Comparison of ENCODE assay signal across 1 cellular context in genomic region chr9:137223078-137224040, GRCh38.
TF ChIP-seq lines count a peak whose summit lies in the region.

No MANE protein-coding gene starts in this region.

TF ChIP-seq in HepG2, 621 proteins besides CTCF, POLR2A, EP300 and RAD21 (continued from another document and continues in another):
- TF ChIP-seq, protein P1, sequence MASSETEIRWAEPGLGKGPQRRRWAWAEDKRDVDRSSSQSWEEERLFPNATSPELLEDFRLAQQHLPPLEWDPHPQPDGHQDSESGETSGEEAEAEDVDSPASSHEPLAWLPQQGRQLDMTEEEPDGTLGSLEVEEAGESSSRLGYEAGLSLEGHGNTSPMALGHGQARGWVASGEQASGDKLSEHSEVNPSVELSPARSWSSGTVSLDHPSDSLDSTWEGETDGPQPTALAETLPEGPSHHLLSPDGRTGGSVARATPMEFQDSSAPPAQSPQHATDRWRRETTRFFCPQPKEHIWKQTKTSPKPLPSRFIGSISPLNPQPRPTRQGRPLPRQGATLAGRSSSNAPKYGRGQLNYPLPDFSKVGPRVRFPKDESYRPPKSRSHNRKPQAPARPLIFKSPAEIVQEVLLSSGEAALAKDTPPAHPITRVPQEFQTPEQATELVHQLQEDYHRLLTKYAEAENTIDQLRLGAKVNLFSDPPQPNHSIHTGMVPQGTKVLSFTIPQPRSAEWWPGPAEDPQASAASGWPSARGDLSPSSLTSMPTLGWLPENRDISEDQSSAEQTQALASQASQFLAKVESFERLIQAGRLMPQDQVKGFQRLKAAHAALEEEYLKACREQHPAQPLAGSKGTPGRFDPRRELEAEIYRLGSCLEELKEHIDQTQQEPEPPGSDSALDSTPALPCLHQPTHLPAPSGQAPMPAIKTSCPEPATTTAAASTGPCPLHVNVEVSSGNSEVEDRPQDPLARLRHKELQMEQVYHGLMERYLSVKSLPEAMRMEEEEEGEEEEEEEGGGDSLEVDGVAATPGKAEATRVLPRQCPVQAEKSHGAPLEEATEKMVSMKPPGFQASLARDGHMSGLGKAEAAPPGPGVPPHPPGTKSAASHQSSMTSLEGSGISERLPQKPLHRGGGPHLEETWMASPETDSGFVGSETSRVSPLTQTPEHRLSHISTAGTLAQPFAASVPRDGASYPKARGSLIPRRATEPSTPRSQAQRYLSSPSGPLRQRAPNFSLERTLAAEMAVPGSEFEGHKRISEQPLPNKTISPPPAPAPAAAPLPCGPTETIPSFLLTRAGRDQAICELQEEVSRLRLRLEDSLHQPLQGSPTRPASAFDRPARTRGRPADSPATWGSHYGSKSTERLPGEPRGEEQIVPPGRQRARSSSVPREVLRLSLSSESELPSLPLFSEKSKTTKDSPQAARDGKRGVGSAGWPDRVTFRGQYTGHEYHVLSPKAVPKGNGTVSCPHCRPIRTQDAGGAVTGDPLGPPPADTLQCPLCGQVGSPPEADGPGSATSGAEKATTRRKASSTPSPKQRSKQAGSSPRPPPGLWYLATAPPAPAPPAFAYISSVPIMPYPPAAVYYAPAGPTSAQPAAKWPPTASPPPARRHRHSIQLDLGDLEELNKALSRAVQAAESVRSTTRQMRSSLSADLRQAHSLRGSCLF (CRISPR knock-in tag; IDR thresholded peaks at IDR 0.05; ENCODE audit: borderline replicate concordance): no peak
- TF ChIP-seq NFYC (CRISPR knock-in tag; IDR thresholded peaks at IDR 0.05) (peak; percentile 68; the same call in 1 of the 2 replicates), ZNF264 (CRISPR knock-in tag; IDR thresholded peaks at IDR 0.05) (no peak), ZNF776 (CRISPR knock-in tag; IDR thresholded peaks at IDR 0.05) (no peak), ZNF292 (CRISPR knock-in tag; IDR thresholded peaks at IDR 0.05; ENCODE audit: borderline replicate concordance, low read depth) (no peak), ZMYM4 (CRISPR knock-in tag; IDR thresholded peaks at IDR 0.05) (0 out of 2 replicates have a peak, but pooled peaks have one; percentile 6), ZNF501 (CRISPR knock-in tag; IDR thresholded peaks at IDR 0.05) (no peak), NR2F1 (CRISPR knock-in tag; IDR thresholded peaks at IDR 0.05) (no peak), ZNF619 (CRISPR knock-in tag; IDR thresholded peaks at IDR 0.05) (no peak; the same call in 1 of the 2 replicates), HINFP (CRISPR knock-in tag; IDR thresholded peaks at IDR 0.05; ENCODE audit: low read depth) (no peak; the same call in 1 of the 2 replicates), ZBED4 (CRISPR knock-in tag; IDR thresholded peaks at IDR 0.05; ENCODE audit: borderline replicate concordance) (no peak), SP5 (CRISPR knock-in tag; IDR thresholded peaks at IDR 0.05; ENCODE audit: borderline replicate concordance, low read depth) (no peak), ZNF761 (CRISPR knock-in tag; conservative IDR thresholded peaks at IDR 0.05) (no peak), ZNF567 (CRISPR knock-in tag; IDR thresholded peaks at IDR 0.05; ENCODE audit: borderline replicate concordance) (0 out of 2 replicates have a peak, but pooled peaks have one; percentile 18), TBP (CRISPR knock-in tag; IDR thresholded peaks at IDR 0.05) (no peak), SALL1 (CRISPR knock-in tag; IDR thresholded peaks at IDR 0.05) (peak; percentile 46), TAF15 (IDR thresholded peaks at IDR 0.05; ENCODE audit: low read depth, low read length, poor library complexity, severe bottlenecking) (peak; percentile 38), HCFC1 (IDR thresholded peaks at IDR 0.05; ENCODE audit: low read depth, low read length) (peak; percentile 37), ZSCAN31 (CRISPR knock-in tag; IDR thresholded peaks at IDR 0.05; ENCODE audit: low read depth) (peak; percentile 60; the same call in 1 of the 2 replicates), ZBTB25 (CRISPR knock-in tag; IDR thresholded peaks at IDR 0.05) (peak; percentile 37; the same call in 1 of the 2 replicates), TCF7 (IDR thresholded peaks at IDR 0.05; ENCODE audit: low read depth) (no peak), LCORL (IDR thresholded peaks at IDR 0.05) (no peak), LCORL (CRISPR knock-in tag; IDR thresholded peaks at IDR 0.05) (peak; percentile 58; the same call in 1 of the 2 replicates), SYNCRIP (IDR thresholded peaks at IDR 0.05; ENCODE audit: insufficient read depth, low read depth, low read length) (no peak), USF2 (IDR thresholded peaks at IDR 0.05; ENCODE audit: low read depth, low read length) (no peak), USF2 (CRISPR knock-in tag; IDR thresholded peaks at IDR 0.05; ENCODE audit: borderline replicate concordance) (no peak), MAZ (IDR thresholded peaks at IDR 0.05; ENCODE audit: borderline replicate concordance, low read depth, low read length) (0 out of 2 replicates have a peak, but pooled peaks have one; percentile 43), MAZ (CRISPR knock-in tag; IDR thresholded peaks at IDR 0.05; ENCODE audit: low read depth) (peak; percentile 67), HDAC6 (IDR thresholded peaks at IDR 0.05; ENCODE audit: low read depth, low read length) (no peak), NFIC (IDR thresholded peaks at IDR 0.05; ENCODE audit: low read length) (no peak), PBX3 (CRISPR knock-in tag; IDR thresholded peaks at IDR 0.05; ENCODE audit: borderline replicate concordance) (no peak), ESRRA (CRISPR knock-in tag; IDR thresholded peaks at IDR 0.05; ENCODE audit: low read depth) (0 out of 2 replicates have a peak, but pooled peaks have one; percentile 44), NRL (CRISPR knock-in tag; IDR thresholded peaks at IDR 0.05; ENCODE audit: borderline replicate concordance) (no peak; the same call in 1 of the 2 replicates), POLR2G (IDR thresholded peaks at IDR 0.05; ENCODE audit: low read depth, low read length) (peak; percentile 79), PHF8 (CRISPR knock-in tag; IDR thresholded peaks at IDR 0.05) (peak; percentile 72), ZNF382 (CRISPR knock-in tag; IDR thresholded peaks at IDR 0.05; ENCODE audit: borderline replicate concordance) (no peak)
- TF ChIP-seq, protein P2, sequence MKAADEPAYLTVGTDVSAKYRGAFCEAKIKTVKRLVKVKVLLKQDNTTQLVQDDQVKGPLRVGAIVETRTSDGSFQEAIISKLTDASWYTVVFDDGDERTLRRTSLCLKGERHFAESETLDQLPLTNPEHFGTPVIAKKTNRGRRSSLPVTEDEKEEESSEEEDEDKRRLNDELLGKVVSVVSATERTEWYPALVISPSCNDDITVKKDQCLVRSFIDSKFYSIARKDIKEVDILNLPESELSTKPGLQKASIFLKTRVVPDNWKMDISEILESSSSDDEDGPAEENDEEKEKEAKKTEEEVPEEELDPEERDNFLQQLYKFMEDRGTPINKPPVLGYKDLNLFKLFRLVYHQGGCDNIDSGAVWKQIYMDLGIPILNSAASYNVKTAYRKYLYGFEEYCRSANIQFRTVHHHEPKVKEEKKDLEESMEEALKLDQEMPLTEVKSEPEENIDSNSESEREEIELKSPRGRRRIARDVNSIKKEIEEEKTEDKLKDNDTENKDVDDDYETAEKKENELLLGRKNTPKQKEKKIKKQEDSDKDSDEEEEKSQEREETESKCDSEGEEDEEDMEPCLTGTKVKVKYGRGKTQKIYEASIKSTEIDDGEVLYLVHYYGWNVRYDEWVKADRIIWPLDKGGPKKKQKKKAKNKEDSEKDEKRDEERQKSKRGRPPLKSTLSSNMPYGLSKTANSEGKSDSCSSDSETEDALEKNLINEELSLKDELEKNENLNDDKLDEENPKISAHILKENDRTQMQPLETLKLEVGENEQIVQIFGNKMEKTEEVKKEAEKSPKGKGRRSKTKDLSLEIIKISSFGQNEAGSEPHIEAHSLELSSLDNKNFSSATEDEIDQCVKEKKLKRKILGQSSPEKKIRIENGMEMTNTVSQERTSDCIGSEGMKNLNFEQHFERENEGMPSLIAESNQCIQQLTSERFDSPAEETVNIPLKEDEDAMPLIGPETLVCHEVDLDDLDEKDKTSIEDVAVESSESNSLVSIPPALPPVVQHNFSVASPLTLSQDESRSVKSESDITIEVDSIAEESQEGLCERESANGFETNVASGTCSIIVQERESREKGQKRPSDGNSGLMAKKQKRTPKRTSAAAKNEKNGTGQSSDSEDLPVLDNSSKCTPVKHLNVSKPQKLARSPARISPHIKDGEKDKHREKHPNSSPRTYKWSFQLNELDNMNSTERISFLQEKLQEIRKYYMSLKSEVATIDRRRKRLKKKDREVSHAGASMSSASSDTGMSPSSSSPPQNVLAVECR (CRISPR knock-in tag; IDR thresholded peaks at IDR 0.05; ENCODE audit: borderline replicate concordance): peak; percentile 46; the same call in 1 of the 2 replicates
- TF ChIP-seq, protein P3, sequence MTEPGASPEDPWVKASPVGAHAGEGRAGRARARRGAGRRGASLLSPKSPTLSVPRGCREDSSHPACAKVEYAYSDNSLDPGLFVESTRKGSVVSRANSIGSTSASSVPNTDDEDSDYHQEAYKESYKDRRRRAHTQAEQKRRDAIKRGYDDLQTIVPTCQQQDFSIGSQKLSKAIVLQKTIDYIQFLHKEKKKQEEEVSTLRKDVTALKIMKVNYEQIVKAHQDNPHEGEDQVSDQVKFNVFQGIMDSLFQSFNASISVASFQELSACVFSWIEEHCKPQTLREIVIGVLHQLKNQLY (CRISPR knock-in tag; IDR thresholded peaks at IDR 0.05): no peak
- TF ChIP-seq, protein P4, sequence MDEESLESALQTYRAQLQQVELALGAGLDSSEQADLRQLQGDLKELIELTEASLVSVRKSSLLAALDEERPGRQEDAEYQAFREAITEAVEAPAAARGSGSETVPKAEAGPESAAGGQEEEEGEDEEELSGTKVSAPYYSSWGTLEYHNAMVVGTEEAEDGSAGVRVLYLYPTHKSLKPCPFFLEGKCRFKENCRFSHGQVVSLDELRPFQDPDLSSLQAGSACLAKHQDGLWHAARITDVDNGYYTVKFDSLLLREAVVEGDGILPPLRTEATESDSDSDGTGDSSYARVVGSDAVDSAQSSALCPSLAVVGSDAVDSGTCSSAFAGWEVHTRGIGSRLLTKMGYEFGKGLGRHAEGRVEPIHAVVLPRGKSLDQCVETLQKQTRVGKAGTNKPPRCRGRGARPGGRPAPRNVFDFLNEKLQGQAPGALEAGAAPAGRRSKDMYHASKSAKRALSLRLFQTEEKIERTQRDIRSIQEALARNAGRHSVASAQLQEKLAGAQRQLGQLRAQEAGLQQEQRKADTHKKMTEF (CRISPR knock-in tag; IDR thresholded peaks at IDR 0.05): peak; percentile 25; the same call in 1 of the 2 replicates
